ENCODE assay signal across 8 cellular contexts in the genomic region with DNA sequence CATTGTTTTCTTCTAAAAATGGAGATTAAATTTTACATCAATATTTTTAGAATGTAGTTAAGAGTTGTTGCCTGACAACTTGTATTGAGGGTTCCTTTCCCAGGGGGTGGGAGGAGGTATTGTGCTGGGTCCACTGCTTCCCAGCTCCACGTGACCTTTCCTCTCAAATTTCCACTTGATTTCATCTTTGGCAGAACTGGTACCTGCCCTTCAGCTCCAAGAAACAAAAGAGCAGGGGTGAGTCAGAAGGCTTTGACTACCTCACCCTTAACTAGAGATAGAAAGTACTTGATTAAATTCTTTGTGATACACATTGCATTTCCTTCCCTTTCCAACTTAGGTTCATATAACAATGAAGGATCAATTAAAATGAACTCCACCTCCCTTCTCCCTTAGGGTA. TPM values are rescaled to one million over a fixed set of nuclear protein-coding genes. Genes with fewer than 3 reads are reported as not detected.
DNase-seq lines count a peak whose midpoint lies in the region; ATAC-seq and TF ChIP-seq lines count a peak whose summit lies in the region.

No MANE protein-coding gene starts in this region.

- no peak for TF ChIP-seq EP300 in transverse colon (IDR thresholded peaks at IDR 0.05; ENCODE audit: low read depth)

- ATAC-seq in activated naive CD4-positive, alpha-beta T cell treated with anti-CD3 and anti-CD28 coated beads, Interleukin-2, amount 50 U/mL, for 72 hours, result no peak
- peak; percentile 72 for ATAC-seq in left lung
- no peak for ATAC-seq in activated CD8-positive, alpha-beta memory T cell treated with anti-CD3 and anti-CD28 coated beads, Interleukin-2, amount 10 ng/mL, durations not matched to agents 7 days and 5 days

- intact Hi-C loops in activated naive CD4-positive, alpha-beta T cell treated with anti-CD3 and anti-CD28 coated beads for 36 hours (cut with micrococcal nuclease), result loop anchor here (10.0 kb wide), 2 partner anchors 201 to 421 kb away; no protein-coding TSS in a partner anchor
- intact Hi-C loops in left lung (cut with DNase I) (no loop called here), transverse colon (cut with DNase I; ENCODE audit: low total_unique reads) (no loop called here)

- no peaks in the 10 kb centered on the region for H3K36me3 ChIP-seq in left lung
- H3K36me3 ChIP-seq in transverse colon, result no peaks in the 10 kb centered on the region
- H3K36me3 ChIP-seq in H7 (replicated peaks; ENCODE audit: control insufficient read depth, insufficient read depth, low read length), result no peaks in the 10 kb centered on the region

- H3K4me1 Mint-ChIP-seq in activated naive CD4-positive, alpha-beta T cell treated with anti-CD3 and anti-CD28 coated beads for 36 hours (ENCODE audit: low read depth), result peaks cover 43% of the 10 kb centered on the region
- H3K4me1 Mint-ChIP-seq in activated CD8-positive, alpha-beta memory T cell treated with anti-CD3 and anti-CD28 coated beads, Interleukin-2, amount 10 ng/mL, durations not matched to agents 7 days and 5 days, result peaks cover 17% of the 10 kb centered on the region

- CTCF ChIA-PET in activated naive CD4-positive, alpha-beta T cell treated with anti-CD3 and anti-CD28 coated beads for 36 hours (lab: Charles Lee), result interaction anchor here (0.5 to 1.9 kb wide), 4 partner anchors 25 to 486 kb away, joined by 3 to 5 read pairs (median 3); no protein-coding TSS in a partner anchor
- CTCF ChIA-PET in activated CD8-positive, alpha-beta memory T cell treated with anti-CD3 and anti-CD28 coated beads, Interleukin-2, amount 10 ng/mL, durations not matched to agents 7 days and 5 days (lab: Charles Lee), result no interaction called here

- peaks cover 7% of the 10 kb centered on the region for H3K27me3 Mint-ChIP-seq in activated naive CD4-positive, alpha-beta T cell treated with anti-CD3 and anti-CD28 coated beads for 36 hours (ENCODE audit: low read depth)
- H3K27me3 Mint-ChIP-seq in activated CD8-positive, alpha-beta memory T cell treated with anti-CD3 and anti-CD28 coated beads, Interleukin-2, amount 10 ng/mL, durations not matched to agents 7 days and 5 days, result peaks cover 74% of the 10 kb centered on the region

- no peak overlapping the region for H3K27ac Mint-ChIP-seq in activated naive CD4-positive, alpha-beta T cell treated with anti-CD3 and anti-CD28 coated beads for 36 hours
- no peak overlapping the region for H3K27ac Mint-ChIP-seq in activated naive CD4-positive, alpha-beta T cell treated with anti-CD3 and anti-CD28 coated beads, Interleukin-2, amount 50 U/mL, for 72 hours
- no peak overlapping the region for H3K27ac Mint-ChIP-seq in activated CD8-positive, alpha-beta memory T cell treated with anti-CD3 and anti-CD28 coated beads, Interleukin-2, amount 10 ng/mL, durations not matched to agents 7 days and 5 days

- H3K27ac ChIP-seq in left lung (peak overlapping the region in 1 of 2 donors; percentile 92), transverse colon (peak overlapping the region; percentile 91 to 92 (median 92))

- H3K36me3 Mint-ChIP-seq in activated naive CD4-positive, alpha-beta T cell treated with anti-CD3 and anti-CD28 coated beads for 36 hours (ENCODE audit: low read depth), result peaks cover 10% of the 10 kb centered on the region
- H3K36me3 Mint-ChIP-seq in activated naive CD4-positive, alpha-beta T cell treated with anti-CD3 and anti-CD28 coated beads, Interleukin-2, amount 50 U/mL, for 72 hours, result peaks cover 0 to 16% of the 10 kb centered on the region in 2 donors
- H3K36me3 Mint-ChIP-seq in activated CD8-positive, alpha-beta memory T cell treated with anti-CD3 and anti-CD28 coated beads, Interleukin-2, amount 10 ng/mL, durations not matched to agents 7 days and 5 days, result peaks cover 11% of the 10 kb centered on the region

- DNase-seq in activated naive CD4-positive, alpha-beta T cell treated with anti-CD3 and anti-CD28 coated beads for 36 hours, result no peak
- no peak for DNase-seq in activated naive CD4-positive, alpha-beta T cell treated with anti-CD3 and anti-CD28 coated beads, Interleukin-2, amount 50 U/mL, for 72 hours (ENCODE audit: low spot score in 2 of 2)
- DNase-seq in astrocyte of the spinal cord (ENCODE audit: low read depth, low spot score) (peak; percentile 41), left lung (no peak), transverse colon (no peak), Kasumi-1 (lab: John Stamatoyannopoulos, UW) (no peak), H7 (no peak)
- no peak for DNase-seq in activated CD8-positive, alpha-beta memory T cell treated with anti-CD3 and anti-CD28 coated beads, Interleukin-2, amount 10 ng/mL, durations not matched to agents 7 days and 5 days

- 28 to 29% methylated on average over 1 of the region's 1 CpG for WGBS in transverse colon (ENCODE audit: low coverage in 1 of 2), 2 donors

- H3K9me3 Mint-ChIP-seq in activated naive CD4-positive, alpha-beta T cell treated with anti-CD3 and anti-CD28 coated beads for 36 hours, result peaks cover 8% of the 10 kb centered on the region
- peaks cover 0 to 7% of the 10 kb centered on the region in 2 donors for H3K9me3 Mint-ChIP-seq in activated naive CD4-positive, alpha-beta T cell treated with anti-CD3 and anti-CD28 coated beads, Interleukin-2, amount 50 U/mL, for 72 hours
- H3K9me3 Mint-ChIP-seq in activated CD8-positive, alpha-beta memory T cell treated with anti-CD3 and anti-CD28 coated beads, Interleukin-2, amount 10 ng/mL, durations not matched to agents 7 days and 5 days (ENCODE audit: low read depth), result no peaks in the 10 kb centered on the region

- H3K4me1 ChIP-seq in left lung (peaks cover 13 to 27% of the 10 kb centered on the region in 2 donors), transverse colon (peaks cover 6 to 64% (median 37%) of the 10 kb centered on the region in 4 donors)

- peak overlapping the region; percentile 64 for H3K4me3 ChIP-seq in astrocyte of the spinal cord (ENCODE audit: low read depth, low read length)
- H3K4me3 ChIP-seq in left lung, result peak overlapping the region; percentile 43 to 60
- H3K4me3 ChIP-seq in transverse colon, result peak overlapping the region in 3 of 4 donors; percentile 41 to 62 (median 55)
- H3K4me3 ChIP-seq in H7 (ENCODE audit: insufficient read depth, low read depth, low read length), result no peak overlapping the region

- H3K4me3 Mint-ChIP-seq in activated naive CD4-positive, alpha-beta T cell treated with anti-CD3 and anti-CD28 coated beads for 36 hours, result peak overlapping the region; percentile 79
- H3K4me3 Mint-ChIP-seq in activated CD8-positive, alpha-beta memory T cell treated with anti-CD3 and anti-CD28 coated beads, Interleukin-2, amount 10 ng/mL, durations not matched to agents 7 days and 5 days, result no peak overlapping the region

- H3K9me3 ChIP-seq in left lung, result peaks cover 0 to 5% of the 10 kb centered on the region in 2 donors
- no peaks in the 10 kb centered on the region for H3K9me3 ChIP-seq in transverse colon

- peaks cover 0 to 27% of the 10 kb centered on the region in 2 donors for H3K27me3 ChIP-seq in left lung
- no peaks in the 10 kb centered on the region for H3K27me3 ChIP-seq in transverse colon
- H3K27me3 ChIP-seq in H7 (ENCODE audit: control insufficient read depth, insufficient read depth, low read length), result peaks cover 14% of the 10 kb centered on the region

- in situ Hi-C loops in astrocyte of the spinal cord (cut with HindIII; ENCODE audit: low sequenced_read_pairs), result no loop called here
- in situ Hi-C loops in transverse colon (cut with MboI; ENCODE audit: low pct_ligation_motif_present in 1 of 4, low pct_unique_long_range_greater_than_20kb in 1 of 4, low sequenced_read_pairs in 3 of 4), result no loop called here

- TF ChIP-seq CTCF in astrocyte of the spinal cord (IDR thresholded peaks at IDR 0.05; ENCODE audit: low read depth, low read length) (no peak), left lung (IDR thresholded peaks at IDR 0.05) (no peak), transverse colon (IDR thresholded peaks at IDR 0.05) (no peak)

- no peak for TF ChIP-seq POLR2A in transverse colon (IDR thresholded peaks at IDR 0.05)

RNA-seq across cellular contexts. Expression of a gene that starts 19.7 kb away (rescaled TPM):
- total RNA-seq in activated naive CD4-positive, alpha-beta T cell treated with anti-CD3 and anti-CD28 coated beads for 36 hours, result 1 to 10 TPM; 3.8 to 4.2 TPM
- 1 to 10 TPM in 1 of 2 donors, under 1 TPM in 1; 0.32 to 4.4 TPM for total RNA-seq in activated naive CD4-positive, alpha-beta T cell treated with anti-CD3 and anti-CD28 coated beads, Interleukin-2, amount 50 U/mL, for 72 hours
- total RNA-seq in left lung, result 10 to 100 TPM; 49.6 to 64.5 TPM
- total RNA-seq in transverse colon, result 100 to 1,000 TPM in 2 of 4 donors, 10 to 100 TPM in 2; 71.8 to 124 (median 95.3) TPM
- 49.2 and 77.4 TPM in 2 replicates for total RNA-seq in H7 (2014; rRNA removed; shearing (Covaris generic))
- not detected for total RNA-seq in activated CD8-positive, alpha-beta memory T cell treated with anti-CD3 and anti-CD28 coated beads, Interleukin-2, amount 10 ng/mL, durations not matched to agents 7 days and 5 days
